ENCODE assay signal across 18 cellular contexts in genomic region chr14:39912192-39913100, GRCh38.
DNase-seq lines count a peak whose midpoint lies in the region; ATAC-seq, FAIRE-seq and TF ChIP-seq lines count a peak whose summit lies in the region.
"Had no signal": no experiment of that assay in that cellular context is flagged by ENCODE, and none has a peak within 500 bp of the region (broad histone marks: within the 10 kb centered on the region; RNA-seq: fewer than 3 reads in every experiment).

No MANE protein-coding gene starts in this region.

- no peaks in the 10 kb centered on the region for H3K9me3 ChIP-seq in uterus
- H3K9me3 ChIP-seq in small intestine (ENCODE audit: control insufficient read depth, low read depth): no peaks in the 10 kb centered on the region
- H3K9me3 ChIP-seq: BLaER1 treated with 17β-estradiol and CSF1 and Interleukin-3, amounts not matched to agents 10 nM and 100 nM; heart right ventricle; right atrium auricular region had no signal

- DNase-seq in GM12892 (ENCODE audit: insufficient read length): no peak
- no peak for DNase-seq in uterus
- DNase-seq in midbrain (lab: John Stamatoyannopoulos, UW): no peak
- no peak for DNase-seq in NCI-H2029 treated with DMSO at 0.1 percent for 48 hours (lab: John Stamatoyannopoulos, UW)
- DNase-seq in small intestine: no peak
- DNase-seq: activated naive CD8-positive, alpha-beta T cell treated with anti-CD3 and anti-CD28 coated beads, Interleukin-2, amount 10 ng/mL, durations not matched to agents 7 days and 5 days; effector CD4-positive, alpha-beta T cell; heart right ventricle; mesendoderm; NCI-H1417 treated with DMSO at 0.1 percent for 48 hours; PC-9; WERI-Rb-1 had no signal

- WGBS in small intestine, 3 donors: 62 to 65% (median 64%) methylated on average over 6 of the region's 6 CpGs

- H3K4me1 ChIP-seq in uterus: no peaks in the 10 kb centered on the region
- no peaks in the 10 kb centered on the region for H3K4me1 ChIP-seq in small intestine (ENCODE audit: control insufficient read depth in 2 of 2, insufficient read depth in 1 of 2, low read depth in 1 of 2, low read length in 1 of 2)
- H3K4me1 ChIP-seq: BLaER1 treated with 17β-estradiol and CSF1 and Interleukin-3, amounts not matched to agents 10 nM and 100 nM; heart right ventricle; right atrium auricular region had no signal

- TF ChIP-seq POLR2A in GM12892 (IDR thresholded peaks at IDR 0.05; ENCODE audit: low read depth, low read length) (no peak), uterus (IDR thresholded peaks at IDR 0.05) (no peak)

- no peak for TF ChIP-seq CTCF in uterus (IDR thresholded peaks at IDR 0.05)

- no peak overlapping the region for H3K27ac ChIP-seq in uterus
- H3K27ac ChIP-seq in small intestine (ENCODE audit: low read depth in 1 of 2, low read length in 1 of 2): no peak overlapping the region
- H3K27ac ChIP-seq: BLaER1 treated with 17β-estradiol and CSF1 and Interleukin-3, amounts not matched to agents 10 nM and 100 nM; heart right ventricle; PC-9; right atrium auricular region; WERI-Rb-1 had no signal

- intact Hi-C loops in uterus (cut with DNase I; ENCODE audit: low total_unique reads): no loop called here

- no peaks in the 10 kb centered on the region for H3K36me3 ChIP-seq in uterus
- no peaks in the 10 kb centered on the region for H3K36me3 ChIP-seq in small intestine (ENCODE audit: control insufficient read depth in 2 of 2, insufficient read depth in 2 of 2, low read length in 2 of 2)
- H3K36me3 ChIP-seq: BLaER1 treated with 17β-estradiol and CSF1 and Interleukin-3, amounts not matched to agents 10 nM and 100 nM; heart right ventricle; right atrium auricular region; WERI-Rb-1 had no signal

- ATAC-seq in GM19328 (IDR thresholded peaks at IDR 0.05; ENCODE audit: unreplicated experiment) (peak; percentile 83), HG02763 (IDR thresholded peaks at IDR 0.05; ENCODE audit: unreplicated experiment) (peak; percentile 83), HG03460 (IDR thresholded peaks at IDR 0.05; ENCODE audit: unreplicated experiment) (peak; percentile 87)
- ATAC-seq: heart right ventricle had no signal

- H3K4me3 ChIP-seq in uterus (no peak overlapping the region), small intestine (ENCODE audit: low read depth in 1 of 2, low read length in 2 of 2) (no peak overlapping the region)
- H3K4me3 ChIP-seq: BLaER1 treated with 17β-estradiol and CSF1 and Interleukin-3, amounts not matched to agents 10 nM and 100 nM; heart right ventricle; PC-9; right atrium auricular region had no signal

- peak; percentile 77 for FAIRE-seq in GM12892 (lab: Jason Lieb, UNC)
- no peak for FAIRE-seq in small intestine (lab: Jason Lieb, UNC)
- FAIRE-seq: HTR-8/SVneo had no signal

- H3K27me3 ChIP-seq in uterus: no peaks in the 10 kb centered on the region
- H3K27me3 ChIP-seq in small intestine (ENCODE audit: control insufficient read depth in 2 of 2, insufficient read depth in 2 of 2, low read length in 2 of 2): no peaks in the 10 kb centered on the region
- H3K27me3 ChIP-seq: BLaER1 treated with 17β-estradiol and CSF1 and Interleukin-3, amounts not matched to agents 10 nM and 100 nM; heart right ventricle; right atrium auricular region had no signal
